Comparison of ENCODE assay signal across 29 cellular contexts in the genomic region with DNA sequence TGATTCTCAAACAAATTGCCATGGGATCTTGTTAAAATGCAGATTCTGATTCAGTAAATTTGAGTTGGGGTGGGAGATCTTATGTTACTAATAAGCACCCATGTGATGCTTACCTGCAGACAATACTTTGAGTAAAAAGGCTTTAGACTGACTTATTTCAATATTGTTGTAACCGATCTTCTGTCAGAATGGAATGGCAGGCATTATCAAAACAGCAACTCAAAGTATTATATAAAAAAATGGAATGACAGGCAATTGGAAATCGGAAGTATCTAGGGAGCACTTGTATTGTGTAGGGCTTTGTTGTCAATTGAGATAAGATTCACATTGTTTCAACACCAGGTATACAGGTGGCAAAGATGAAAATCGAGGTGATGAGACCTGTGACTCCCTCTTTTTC.
"Had no signal": no experiment of that assay in that cellular context is flagged by ENCODE, and none has a peak within 500 bp of the region (broad histone marks: within the 10 kb centered on the region; RNA-seq: fewer than 3 reads in every experiment).

No MANE protein-coding gene starts in this region.

- H3K36me3 ChIP-seq: stomach, suprapubic skin, thoracic aorta, thyroid gland, tibial artery, tibial nerve, transverse colon, upper lobe of left lung, upper lobe of right lung, uterus, vagina had no signal

- FAIRE-seq: urothelium cell line had no signal

- H3K36me3 Mint-ChIP-seq: stimulated activated effector memory CD8-positive, alpha-beta T cell treated with anti-CD3 and anti-CD28 coated beads, Interleukin-12 subunit alpha, Interleukin-12 subunit beta, amount 100 ng/mL, for 72 hours; stimulated activated memory B cell treated with anti-CD40 and anti-IgM and Interleukin-4, amounts not matched to agents 10 μg/mL and 1 μg/mL and 100 μg/mL, for 72 hours; stimulated activated naive B cell treated with anti-CD40 and anti-IgM and Interleukin-4, amounts not matched to agents 10 μg/mL and 1 μg/mL and 100 μg/mL, for 72 hours; type B pancreatic cell had no signal

- H3K4me1 ChIP-seq: stomach, suprapubic skin, testis, thyroid gland, tibial artery, tibial nerve, transverse colon, upper lobe of left lung, upper lobe of right lung, uterus, vagina had no signal

- H3K27ac ChIP-seq: stomach, suprapubic skin, testis, thoracic aorta, thyroid gland, tibial artery, tibial nerve, transverse colon, upper lobe of left lung, upper lobe of right lung, uterus, vagina had no signal

- H3K9me3 ChIP-seq: stomach, suprapubic skin, testis, thoracic aorta, thyroid gland, tibial artery, tibial nerve, transverse colon, upper lobe of left lung, upper lobe of right lung, uterus, vagina had no signal

- DNase-seq: stimulated activated CD4-positive, alpha-beta T cell treated with anti-CD3 and anti-CD28 coated beads, Interleukin-2, amount 100 ng/mL, for 48 hours; stimulated activated CD4-positive, alpha-beta T cell treated with anti-CD3 and anti-CD28 coated beads, Interleukin-4, amount 100 ng/mL, for 1 hour; stimulated activated CD4-positive, alpha-beta T cell treated with anti-CD3 and anti-CD28 coated beads, Interleukin-4, amount 100 ng/mL, for 24 hours; stimulated activated CD4-positive, alpha-beta T cell treated with anti-CD3 and anti-CD28 coated beads, Interleukin-4, amount 100 ng/mL, for 4 hours; stimulated activated CD8-positive, alpha-beta memory T cell treated with anti-CD3 and anti-CD28 coated beads, Interleukin-4, amount 100 ng/mL, for 48 hours; stimulated activated naive B cell treated with anti-CD40 and anti-IgM and Interleukin-4, amounts not matched to agents 10 μg/mL and 1 μg/mL and 100 μg/mL, for 72 hours; stimulated activated naive CD4-positive, alpha-beta T cell; stimulated activated naive CD4-positive, alpha-beta T cell treated with Interleukin-2 at 50 U/mL for 16 hours; stimulated activated naive CD8-positive, alpha-beta T cell treated with anti-CD3 and anti-CD28 coated beads, Interleukin-15, amount 100 ng/mL, for 72 hours; stimulated activated naive CD8-positive, alpha-beta T cell treated with anti-CD3 and anti-CD28 coated beads, Interleukin-15, Interleukin-2, amounts not matched to agents 100 U/mL and 50 U/mL, for 24 hours; stomach; substantia nigra; testis; thyroid gland; tibial artery; transverse colon; trophoblast cell; upper lobe of left lung; upper lobe of right lung; uterus had no signal

- H3K4me3 Mint-ChIP-seq: stimulated activated effector memory CD8-positive, alpha-beta T cell treated with anti-CD3 and anti-CD28 coated beads, Interleukin-12 subunit alpha, Interleukin-12 subunit beta, amount 100 ng/mL, for 72 hours; stimulated activated memory B cell treated with anti-CD40 and anti-IgM and Interleukin-4, amounts not matched to agents 10 μg/mL and 1 μg/mL and 100 μg/mL, for 72 hours; stimulated activated naive B cell treated with anti-CD40 and anti-IgM and Interleukin-4, amounts not matched to agents 10 μg/mL and 1 μg/mL and 100 μg/mL, for 72 hours; stimulated activated naive CD8-positive, alpha-beta T cell treated with anti-CD3 and anti-CD28 coated beads, Interleukin-15, amount 100 ng/mL, for 72 hours; stimulated activated naive CD8-positive, alpha-beta T cell treated with anti-CD3 and anti-CD28 coated beads, Interleukin-15, Interleukin-2, amounts not matched to agents 100 ng/mL and 50 ng/mL, for 24 hours; type B pancreatic cell had no signal

- H3K4me3 ChIP-seq: stomach, suprapubic skin, testis, thoracic aorta, thyroid gland, tibial artery, tibial nerve, transverse colon, upper lobe of left lung, upper lobe of right lung, uterus, vagina had no signal

- H3K27ac Mint-ChIP-seq: stimulated activated effector memory CD8-positive, alpha-beta T cell treated with anti-CD3 and anti-CD28 coated beads, Interleukin-12 subunit alpha, Interleukin-12 subunit beta, amount 100 ng/mL, for 72 hours; stimulated activated memory B cell treated with anti-CD40 and anti-IgM and Interleukin-4, amounts not matched to agents 10 μg/mL and 1 μg/mL and 100 μg/mL, for 72 hours; stimulated activated naive B cell treated with anti-CD40 and anti-IgM and Interleukin-4, amounts not matched to agents 10 μg/mL and 1 μg/mL and 100 μg/mL, for 72 hours; stimulated activated naive CD8-positive, alpha-beta T cell treated with anti-CD3 and anti-CD28 coated beads, Interleukin-15, Interleukin-2, amounts not matched to agents 100 ng/mL and 50 ng/mL, for 24 hours; type B pancreatic cell had no signal

- H3K9me3 Mint-ChIP-seq: stimulated activated effector memory CD8-positive, alpha-beta T cell treated with anti-CD3 and anti-CD28 coated beads, Interleukin-12 subunit alpha, Interleukin-12 subunit beta, amount 100 ng/mL, for 72 hours; stimulated activated naive CD8-positive, alpha-beta T cell treated with anti-CD3 and anti-CD28 coated beads, Interleukin-15, amount 100 ng/mL, for 72 hours; stimulated activated naive CD8-positive, alpha-beta T cell treated with anti-CD3 and anti-CD28 coated beads, Interleukin-15, Interleukin-2, amounts not matched to agents 100 ng/mL and 50 ng/mL, for 24 hours; type B pancreatic cell had no signal

- H3K4me1 Mint-ChIP-seq: stimulated activated effector memory CD8-positive, alpha-beta T cell treated with anti-CD3 and anti-CD28 coated beads, Interleukin-12 subunit alpha, Interleukin-12 subunit beta, amount 100 ng/mL, for 72 hours; stimulated activated memory B cell treated with anti-CD40 and anti-IgM and Interleukin-4, amounts not matched to agents 10 μg/mL and 1 μg/mL and 100 μg/mL, for 72 hours; stimulated activated naive B cell treated with anti-CD40 and anti-IgM and Interleukin-4, amounts not matched to agents 10 μg/mL and 1 μg/mL and 100 μg/mL, for 72 hours; stimulated activated naive CD8-positive, alpha-beta T cell treated with anti-CD3 and anti-CD28 coated beads, Interleukin-15, amount 100 ng/mL, for 72 hours had no signal

- H3K27me3 ChIP-seq: stomach, suprapubic skin, testis, thyroid gland, tibial artery, tibial nerve, upper lobe of left lung, upper lobe of right lung, uterus, vagina had no signal
